ENCODE assay signal across 21 cellular contexts in the genomic region with DNA sequence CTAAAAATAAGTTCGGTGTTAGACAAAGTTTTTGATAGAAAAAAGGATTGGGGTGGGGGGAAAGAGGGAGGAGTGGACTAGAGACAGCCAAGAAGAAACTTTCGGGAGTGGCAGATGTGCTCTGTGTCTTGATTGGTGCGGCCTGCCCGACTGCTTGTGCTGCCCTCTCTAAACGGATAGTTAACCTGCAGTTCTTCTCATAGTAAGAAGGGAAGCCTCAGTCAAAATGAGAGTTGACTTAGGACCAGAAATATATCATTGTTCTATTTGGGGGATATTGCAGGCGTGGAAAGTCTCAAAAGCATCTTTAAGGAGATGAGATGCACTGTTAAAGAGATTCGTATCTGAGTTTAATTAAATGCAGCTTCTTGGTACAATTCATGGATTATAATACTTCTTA.
"Had no signal": no experiment of that assay in that cellular context is flagged by ENCODE, and none has a peak within 500 bp of the region (broad histone marks: within the 10 kb centered on the region; RNA-seq: fewer than 3 reads in every experiment).

No MANE protein-coding gene starts in this region.

- H3K4me3 Mint-ChIP-seq: activated CD4-positive, alpha-beta T cell treated with anti-CD3 and anti-CD28 coated beads, Interleukin-2, amount 10 ng/mL, durations not matched to agents 24 days and 14 days; activated naive CD8-positive, alpha-beta T cell treated with anti-CD3 and anti-CD28 coated beads for 36 hours; activated T-helper 1 cell treated with anti-CD3 and anti-CD28 coated beads, Interleukin-12 subunit alpha, Interleukin-12 subunit beta, Interleukin-2, Interleukin-4 antibody, amounts not matched to agents 30 ng/mL and 10 ng/mL and 1 ng/mL, durations not matched to agents 14 hours and 24 hours and 36 hours; brain; central memory CD8-positive, alpha-beta T cell; naive thymus-derived CD4-positive, alpha-beta T cell; stimulated activated naive B cell treated with anti-CD40 and anti-IgM and Interleukin-4, amounts not matched to agents 10 μg/mL and 1 μg/mL and 100 μg/mL, for 72 hours had no signal

- H3K27me3 Mint-ChIP-seq: activated CD4-positive, alpha-beta T cell treated with anti-CD3 and anti-CD28 coated beads, Interleukin-2, amount 10 ng/mL, durations not matched to agents 24 days and 14 days; activated naive CD8-positive, alpha-beta T cell treated with anti-CD3 and anti-CD28 coated beads for 36 hours; brain; central memory CD8-positive, alpha-beta T cell; naive thymus-derived CD4-positive, alpha-beta T cell; stimulated activated naive B cell treated with anti-CD40 and anti-IgM and Interleukin-4, amounts not matched to agents 10 μg/mL and 1 μg/mL and 100 μg/mL, for 72 hours had no signal

- DNase-seq: activated CD4-positive, alpha-beta T cell treated with anti-CD3 and anti-CD28 coated beads, Interleukin-2, amount 10 ng/mL, durations not matched to agents 24 days and 14 days; activated CD4-positive, CD25-positive, alpha-beta regulatory T cell; activated CD8-positive, alpha-beta memory T cell treated with anti-CD3 and anti-CD28 coated beads, Interleukin-2, amount 50 U/mL, for 48 hours; activated naive CD8-positive, alpha-beta T cell treated with anti-CD3 and anti-CD28 coated beads for 36 hours; amygdala; islet precursor cell; left lung; mucosa of descending colon; naive thymus-derived CD4-positive, alpha-beta T cell; ovary; stimulated activated CD4-positive, alpha-beta T cell treated with anti-CD3 and anti-CD28 coated beads, Interleukin-12 subunit alpha, Interleukin-12 subunit beta, amount 100 ng/mL, for 4 hours; stimulated activated CD4-positive, alpha-beta T cell treated with anti-CD3 and anti-CD28 coated beads, Interleukin-2, amount 100 ng/mL, for 24 hours; stimulated activated naive B cell treated with anti-CD40 and anti-IgM and Interleukin-4, amounts not matched to agents 10 μg/mL and 1 μg/mL and 100 μg/mL, for 72 hours; uterus had no signal

- ATAC-seq: left lung; mucosa of descending colon; naive thymus-derived CD4-positive, alpha-beta T cell; stimulated activated naive B cell treated with anti-CD40 and anti-IgM and Interleukin-4, amounts not matched to agents 10 μg/mL and 1 μg/mL and 100 μg/mL, for 72 hours had no signal

- H3K4me1 Mint-ChIP-seq: activated CD4-positive, alpha-beta T cell treated with anti-CD3 and anti-CD28 coated beads, Interleukin-2, amount 10 ng/mL, durations not matched to agents 24 days and 14 days; activated naive CD8-positive, alpha-beta T cell treated with anti-CD3 and anti-CD28 coated beads for 36 hours; brain; central memory CD8-positive, alpha-beta T cell; naive thymus-derived CD4-positive, alpha-beta T cell; stimulated activated naive B cell treated with anti-CD40 and anti-IgM and Interleukin-4, amounts not matched to agents 10 μg/mL and 1 μg/mL and 100 μg/mL, for 72 hours had no signal

- H3K9me3 Mint-ChIP-seq: activated CD4-positive, alpha-beta T cell treated with anti-CD3 and anti-CD28 coated beads, Interleukin-2, amount 10 ng/mL, durations not matched to agents 24 days and 14 days; activated naive CD8-positive, alpha-beta T cell treated with anti-CD3 and anti-CD28 coated beads for 36 hours; activated T-helper 1 cell treated with anti-CD3 and anti-CD28 coated beads, Interleukin-12 subunit alpha, Interleukin-12 subunit beta, Interleukin-2, Interleukin-4 antibody, amounts not matched to agents 30 ng/mL and 10 ng/mL and 1 ng/mL, durations not matched to agents 14 hours and 24 hours and 36 hours; brain; central memory CD8-positive, alpha-beta T cell; naive thymus-derived CD4-positive, alpha-beta T cell; stimulated activated naive B cell treated with anti-CD40 and anti-IgM and Interleukin-4, amounts not matched to agents 10 μg/mL and 1 μg/mL and 100 μg/mL, for 72 hours had no signal

- H3K27ac Mint-ChIP-seq: activated CD4-positive, alpha-beta T cell treated with anti-CD3 and anti-CD28 coated beads, Interleukin-2, amount 10 ng/mL, durations not matched to agents 24 days and 14 days; activated naive CD8-positive, alpha-beta T cell treated with anti-CD3 and anti-CD28 coated beads for 36 hours; activated T-helper 1 cell treated with anti-CD3 and anti-CD28 coated beads, Interleukin-12 subunit alpha, Interleukin-12 subunit beta, Interleukin-2, Interleukin-4 antibody, amounts not matched to agents 30 ng/mL and 10 ng/mL and 1 ng/mL, durations not matched to agents 14 hours and 24 hours and 36 hours; stimulated activated naive B cell treated with anti-CD40 and anti-IgM and Interleukin-4, amounts not matched to agents 10 μg/mL and 1 μg/mL and 100 μg/mL, for 72 hours had no signal

- H3K4me3 ChIP-seq: coronary artery, esophagus muscularis mucosa, hepatocyte, left lung, mucosa of descending colon, ovary, tibial nerve, uterus had no signal
